In the genomic region with DNA sequence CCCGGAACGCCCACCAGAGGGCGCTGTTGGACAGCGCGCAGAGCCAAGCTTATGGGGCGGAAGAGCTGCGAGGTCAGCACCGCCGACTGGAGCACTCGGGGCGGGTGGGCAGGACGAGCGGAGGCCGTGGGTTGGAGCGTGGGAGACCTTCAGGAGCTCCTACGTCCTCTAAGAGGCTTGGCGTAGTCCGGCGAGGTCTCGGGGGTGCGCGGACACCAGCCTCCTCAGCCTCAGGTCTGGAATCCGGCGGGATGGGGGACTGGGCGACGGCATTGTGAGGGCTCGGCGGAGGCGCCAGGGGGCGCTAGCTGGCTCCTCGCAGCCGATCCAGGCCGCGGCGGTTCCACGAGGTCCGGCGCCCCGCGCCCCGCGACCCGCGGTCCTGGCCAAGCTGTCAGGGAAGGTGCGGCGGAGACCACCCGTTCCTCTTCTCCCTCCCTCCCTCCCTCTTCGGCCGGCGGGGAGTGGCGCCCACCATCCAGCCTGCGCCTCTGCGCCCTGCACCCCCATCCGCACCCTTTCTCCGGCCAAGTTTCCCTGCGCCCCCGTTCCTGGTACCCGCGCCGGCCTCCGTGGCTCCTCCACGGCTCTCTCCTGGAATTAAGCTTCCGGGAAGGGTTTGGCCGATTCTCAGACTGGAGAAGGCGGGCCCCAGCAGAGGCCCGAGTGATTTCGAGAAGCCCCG, we compare ENCODE assay signal across 8 cellular contexts. TPM values are rescaled to one million over a fixed set of nuclear protein-coding genes. Genes with fewer than 3 reads are reported as not detected.
DNase-seq lines count a peak whose midpoint lies in the region; ATAC-seq, FAIRE-seq and TF ChIP-seq lines count a peak whose summit lies in the region.

No MANE protein-coding gene starts in this region.

- peak in 1 of 3 donors; percentile 72 for TF ChIP-seq CTCF in lower leg skin (IDR thresholded peaks at IDR 0.05)

- peak; percentile 92 for FAIRE-seq in GM19239 (lab: Jason Lieb, UNC)

- H3K4me2 ChIP-seq in BLaER1 treated with 17β-estradiol and CSF1 and Interleukin-3, amounts not matched to agents 10 nM and 100 nM = peak overlapping the region; percentile 68 to 90 (median 75)

- ATAC-seq in HG03378 (IDR thresholded peaks at IDR 0.05; ENCODE audit: unreplicated experiment) = peak; percentile 81

- H3K4me3 ChIP-seq in BLaER1 treated with 17β-estradiol and CSF1 and Interleukin-3, amounts not matched to agents 10 nM and 100 nM = peak overlapping the region; percentile 47 to 69 (median 60)
- no peak overlapping the region for H3K4me3 ChIP-seq in lower leg skin (ENCODE audit: low read depth, poor library complexity, severe bottlenecking)

- H4K20me1 ChIP-seq in BLaER1 treated with 17β-estradiol and CSF1 and Interleukin-3, amounts not matched to agents 10 nM and 100 nM = peaks cover 0 to 63% (median 33%) of the 10 kb centered on the region in 11 experiments; a peak in 16 of 22 replicates

- H3K27ac ChIP-seq in BLaER1 treated with 17β-estradiol and CSF1 and Interleukin-3, amounts not matched to agents 10 nM and 100 nM = no peak overlapping the region

- H3K27me3 ChIP-seq in BLaER1 treated with 17β-estradiol and CSF1 and Interleukin-3, amounts not matched to agents 10 nM and 100 nM = peaks cover 65 to 87% (median 75%) of the 10 kb centered on the region in 11 experiments

- H3K9me3 ChIP-seq in BLaER1 treated with 17β-estradiol and CSF1 and Interleukin-3, amounts not matched to agents 10 nM and 100 nM (replicated peaks in 1 of 11) = peaks cover 0 to 5% (median 0%) of the 10 kb centered on the region in 11 experiments; a peak in 2 of 22 replicates

- peak; percentile 95 for DNase-seq in GM19239 (ENCODE audit: insufficient read length, low spot score)
- DNase-seq in NCI-H524 treated with DMSO at 0.1 percent for 48 hours (lab: John Stamatoyannopoulos, UW) = peak; percentile 29
- DNase-seq in activated CD4-positive, alpha-beta T cell treated with anti-CD3 and anti-CD28 coated beads, Interleukin-2, amount 50 U/mL, for 1 hour = peak; percentile 83
- DNase-seq in dermis blood vessel endothelial cell = peak; percentile 84
- DNase-seq in lower leg skin (ENCODE audit: low spot score in 2 of 2) = peak; percentile 58 to 95
- peak; percentile 62 to 79 (median 68) for DNase-seq in stimulated activated CD4-positive, alpha-beta T cell treated with anti-CD3 and anti-CD28 coated beads, TNF-alpha, amount 100 ng/mL, for 24 hours (ENCODE audit: low read depth in 3 of 3)

- WGBS in lower leg skin, 2 donors = 3 to 4% methylated on average over 31 to 59 of the region's 68 CpGs

- peak overlapping the region in 8 of 11 experiments; percentile 40 to 70 (median 58); a peak in 13 of 22 replicates for H3K9ac ChIP-seq in BLaER1 treated with 17β-estradiol and CSF1 and Interleukin-3, amounts not matched to agents 10 nM and 100 nM

- intact Hi-C loops in lower leg skin (cut with DNase I; ENCODE audit: low total_unique reads) = loop anchor here (5.0 kb wide), 1 partner anchor 68 kb away; no protein-coding TSS in a partner anchor

- no peaks in the 10 kb centered on the region for H3K36me3 ChIP-seq in BLaER1 treated with 17β-estradiol and CSF1 and Interleukin-3, amounts not matched to agents 10 nM and 100 nM

- TF ChIP-seq POLR2A in lower leg skin (IDR thresholded peaks at IDR 0.05) = no peak

- H3K4me1 ChIP-seq in BLaER1 treated with 17β-estradiol and CSF1 and Interleukin-3, amounts not matched to agents 10 nM and 100 nM = peaks cover 0 to 26% (median 6%) of the 10 kb centered on the region in 10 experiments; a peak in 9 of 20 replicates

RNA-seq across cellular contexts. Expression of a gene that starts 24.3 kb away (rescaled TPM):
- 112 and 114 TPM in 2 replicates for total RNA-seq in dermis blood vessel endothelial cell
- total RNA-seq in lower leg skin = 100 to 1,000 TPM in 1 of 4 donors, 10 to 100 TPM in 3; 61.1 to 110 (median 82.6) TPM

Comparison
In these comparisons a context has a peak if more than half of its experiments do, and no peak if none do; other contexts are left out.
1. DNase-seq: peak in every context shown above with its lines; median percentile 95 in GM19239; 84 in dermis blood vessel endothelial cell; 83 in activated CD4-positive, alpha-beta T cell treated with anti-CD3 and anti-CD28 coated beads, Interleukin-2, amount 50 U/mL, for 1 hour; 76 in lower leg skin; 68 in stimulated activated CD4-positive, alpha-beta T cell treated with anti-CD3 and anti-CD28 coated beads, TNF-alpha, amount 100 ng/mL, for 24 hours; 29 in NCI-H524 treated with DMSO at 0.1 percent for 48 hours.